Comparison of ENCODE assay signal across 1 cellular context in genomic region chr2:241743620-241744019, GRCh38.
TF ChIP-seq lines count a peak whose summit lies in the region.

No MANE protein-coding gene starts in this region.

TF ChIP-seq in H1, 55 proteins besides CTCF, POLR2A, EP300 and RAD21:
- TF ChIP-seq PHF8 (conservative IDR thresholded peaks at IDR 0.05; ENCODE audit: low read depth, low read length), result no peak
- no peak for TF ChIP-seq TCF12 (IDR thresholded peaks at IDR 0.05; ENCODE audit: low read depth, low read length)
- no peak for TF ChIP-seq POLR2AphosphoS5 (IDR thresholded peaks at IDR 0.05; ENCODE audit: low read depth, low read length)
- no peak for TF ChIP-seq RNF2 (IDR thresholded peaks at IDR 0.05; ENCODE audit: borderline replicate concordance, low read depth, low read length, missing control alignments, poor library complexity, severe bottlenecking)
- TF ChIP-seq KDM1A (IDR thresholded peaks at IDR 0.05; ENCODE audit: borderline replicate concordance, low read length), result no peak
- TF ChIP-seq CHD1 (IDR thresholded peaks at IDR 0.05; ENCODE audit: low read depth, low read length), result no peak
- no peak for TF ChIP-seq SIN3A (conservative IDR thresholded peaks at IDR 0.05 in 1 of 2, IDR thresholded peaks at IDR 0.05 in 1 of 2; ENCODE audit: low read depth in 1 of 2, low read length in 2 of 2)
- TF ChIP-seq EGR1 (IDR thresholded peaks at IDR 0.05; ENCODE audit: borderline replicate concordance, low read depth, low read length), result no peak
- TF ChIP-seq ASH2L (IDR thresholded peaks at IDR 0.05; ENCODE audit: low read length), result no peak
- no peak for TF ChIP-seq CBX8 (IDR thresholded peaks at IDR 0.05; ENCODE audit: borderline replicate concordance, low read depth, low read length)
